Comparison of ENCODE assay signal across 9 cellular contexts in genomic region chr10:74000892-74001669, GRCh38. TPM values are rescaled to one million over a fixed set of nuclear protein-coding genes. Genes with fewer than 3 reads are reported as not detected.
A peak's percentile ranks its signal among the peaks of the same experiment; 100 is the strongest.
DNase-seq lines count a peak whose midpoint lies in the region; ATAC-seq and TF ChIP-seq lines count a peak whose summit lies in the region.
"Had no signal": no experiment of that assay in that cellular context is flagged by ENCODE, and none has a peak within 500 bp of the region (broad histone marks: within the 10 kb centered on the region; RNA-seq: fewer than 3 reads in every experiment).

No MANE protein-coding gene starts in this region.

- H3K9me3 Mint-ChIP-seq in CD14-positive monocyte (peaks cover 0 to 1% (median 0%) of the 10 kb centered on the region in 7 donors), neural progenitor cell (no peaks in the 10 kb centered on the region)
- H3K9me3 Mint-ChIP-seq in activated CD4-positive, alpha-beta T cell treated with anti-CD3 and anti-CD28 coated beads, Interleukin-2, amount 10 ng/mL, durations not matched to agents 24 days and 14 days = no peaks in the 10 kb centered on the region

- H3K36me3 ChIP-seq in neural progenitor cell = no peaks in the 10 kb centered on the region

- H3K27ac ChIP-seq in neural progenitor cell = no peak overlapping the region

- H3K4me2 ChIP-seq in neural progenitor cell = peak overlapping the region; percentile 97

- peaks cover 21% of the 10 kb centered on the region for H3F3A ChIP-seq in neural progenitor cell (ENCODE audit: low read depth)

- H4K20me1 ChIP-seq in neural progenitor cell (ENCODE audit: low read depth) = peaks cover 38% of the 10 kb centered on the region

- intact Hi-C loops in CD14-positive monocyte (cut with micrococcal nuclease) = no loop called here
- intact Hi-C loops in activated CD4-positive, alpha-beta T cell treated with anti-CD3 and anti-CD28 coated beads, Interleukin-2, amount 10 ng/mL, durations not matched to agents 24 days and 14 days (cut with micrococcal nuclease) = no loop called here

- no peak for DNase-seq in CD14-positive monocyte (ENCODE audit: low spot score)
- peak; percentile 4 for DNase-seq in NCI-H82 treated with DMSO at 0.1 percent for 48 hours (lab: John Stamatoyannopoulos, UW; ENCODE audit: unreplicated experiment)
- DNase-seq in epithelial cell of proximal tubule (ENCODE audit: low read depth) = no peak
- no peak for DNase-seq in neural progenitor cell (ENCODE audit: low spot score)
- DNase-seq in SKM-1 (lab: John Stamatoyannopoulos, UW; ENCODE audit: unreplicated experiment) = no peak
- no peak for DNase-seq in cerebellar nuclear complex (lab: John Stamatoyannopoulos, UW)
- no peak for DNase-seq in activated CD4-positive, alpha-beta T cell treated with anti-CD3 and anti-CD28 coated beads, Interleukin-2, amount 10 ng/mL, durations not matched to agents 24 days and 14 days
- DNase-seq: MM.1S had no signal

- H3K79me2 ChIP-seq in neural progenitor cell (ENCODE audit: low read depth) = peaks cover 81% of the 10 kb centered on the region

- peaks cover 20% of the 10 kb centered on the region for H3K4me1 ChIP-seq in neural progenitor cell

- H3K4me3 ChIP-seq in epithelial cell of proximal tubule (ENCODE audit: low read depth, low read length) (peak overlapping the region; percentile 68), neural progenitor cell (peak overlapping the region; percentile 96)

- no peak for TF ChIP-seq CTCF in CD14-positive monocyte (IDR thresholded peaks at IDR 0.05)
- TF ChIP-seq CTCF in epithelial cell of proximal tubule (conservative IDR thresholded peaks at IDR 0.05; ENCODE audit: low read depth, low read length) = no peak
- TF ChIP-seq CTCF in neural progenitor cell (IDR thresholded peaks at IDR 0.05) = no peak

- no peak overlapping the region for H3K9ac ChIP-seq in neural progenitor cell

- no peaks in the 10 kb centered on the region for H3K9me3 ChIP-seq in neural progenitor cell (ENCODE audit: low read depth)

- no peaks in the 10 kb centered on the region for H3K27me3 Mint-ChIP-seq in CD14-positive monocyte (ENCODE audit: low read depth in 3 of 3)
- peaks cover 8% of the 10 kb centered on the region for H3K27me3 Mint-ChIP-seq in neural progenitor cell (ENCODE audit: insufficient read depth, low read depth)
- H3K27me3 Mint-ChIP-seq in activated CD4-positive, alpha-beta T cell treated with anti-CD3 and anti-CD28 coated beads, Interleukin-2, amount 10 ng/mL, durations not matched to agents 24 days and 14 days = no peaks in the 10 kb centered on the region

- ATAC-seq in GM18520 (IDR thresholded peaks at IDR 0.05; ENCODE audit: unreplicated experiment) = no peak

- no peaks in the 10 kb centered on the region for H3K27me3 ChIP-seq in neural progenitor cell

- H3K4me3 Mint-ChIP-seq in CD14-positive monocyte (peak overlapping the region in 1 of 2 donors; percentile 23), neural progenitor cell (peak overlapping the region; percentile 96)
- H3K4me3 Mint-ChIP-seq in activated CD4-positive, alpha-beta T cell treated with anti-CD3 and anti-CD28 coated beads, Interleukin-2, amount 10 ng/mL, durations not matched to agents 24 days and 14 days = no peak overlapping the region

- H3K36me3 Mint-ChIP-seq in CD14-positive monocyte = peaks cover 9 to 30% of the 10 kb centered on the region in 2 donors
- peaks cover 17% of the 10 kb centered on the region for H3K36me3 Mint-ChIP-seq in neural progenitor cell
- H3K36me3 Mint-ChIP-seq in activated CD4-positive, alpha-beta T cell treated with anti-CD3 and anti-CD28 coated beads, Interleukin-2, amount 10 ng/mL, durations not matched to agents 24 days and 14 days (ENCODE audit: low read depth) = peaks cover 15% of the 10 kb centered on the region

- peak overlapping the region in 4 of 7 donors; percentile 1 to 56 (median 28) for H3K27ac Mint-ChIP-seq in CD14-positive monocyte
- no peak overlapping the region for H3K27ac Mint-ChIP-seq in neural progenitor cell
- no peak overlapping the region for H3K27ac Mint-ChIP-seq in activated CD4-positive, alpha-beta T cell treated with anti-CD3 and anti-CD28 coated beads, Interleukin-2, amount 10 ng/mL, durations not matched to agents 24 days and 14 days

- peaks cover 53% of the 10 kb centered on the region for H3K4me1 Mint-ChIP-seq in CD14-positive monocyte
- peaks cover 29% of the 10 kb centered on the region for H3K4me1 Mint-ChIP-seq in neural progenitor cell
- H3K4me1 Mint-ChIP-seq in activated CD4-positive, alpha-beta T cell treated with anti-CD3 and anti-CD28 coated beads, Interleukin-2, amount 10 ng/mL, durations not matched to agents 24 days and 14 days = peaks cover 40% of the 10 kb centered on the region

- H2AFZ ChIP-seq in neural progenitor cell (replicated peaks) = no peak overlapping the region

RNA-seq across cellular contexts. Expression of gene VCL, which starts 3.2 kb away (rescaled TPM):
- 10 to 100 TPM; 52.8 to 68.4 TPM for polyA plus RNA-seq in CD14-positive monocyte
- 165 and 228 TPM in 2 replicates for total RNA-seq in epithelial cell of proximal tubule
- total RNA-seq in neural progenitor cell (ENCODE audit: low replicate concordance) = 96.9 and 104 TPM in 2 replicates
- total RNA-seq in activated CD4-positive, alpha-beta T cell treated with anti-CD3 and anti-CD28 coated beads, Interleukin-2, amount 10 ng/mL, durations not matched to agents 24 days and 14 days = 26.1 and 26.8 TPM in 2 replicates

Comparison
In these comparisons a context has a peak if more than half of its experiments do, and no peak if none do; other contexts are left out.
1. H3K27ac Mint-ChIP-seq: peak in CD14-positive monocyte (4 of 7); none in neural progenitor cell (single experiment) and activated CD4-positive, alpha-beta T cell treated with anti-CD3 and anti-CD28 coated beads, Interleukin-2, amount 10 ng/mL, durations not matched to agents 24 days and 14 days (single experiment).